11 cellular contexts compared by ENCODE assay signal in the genomic region with DNA sequence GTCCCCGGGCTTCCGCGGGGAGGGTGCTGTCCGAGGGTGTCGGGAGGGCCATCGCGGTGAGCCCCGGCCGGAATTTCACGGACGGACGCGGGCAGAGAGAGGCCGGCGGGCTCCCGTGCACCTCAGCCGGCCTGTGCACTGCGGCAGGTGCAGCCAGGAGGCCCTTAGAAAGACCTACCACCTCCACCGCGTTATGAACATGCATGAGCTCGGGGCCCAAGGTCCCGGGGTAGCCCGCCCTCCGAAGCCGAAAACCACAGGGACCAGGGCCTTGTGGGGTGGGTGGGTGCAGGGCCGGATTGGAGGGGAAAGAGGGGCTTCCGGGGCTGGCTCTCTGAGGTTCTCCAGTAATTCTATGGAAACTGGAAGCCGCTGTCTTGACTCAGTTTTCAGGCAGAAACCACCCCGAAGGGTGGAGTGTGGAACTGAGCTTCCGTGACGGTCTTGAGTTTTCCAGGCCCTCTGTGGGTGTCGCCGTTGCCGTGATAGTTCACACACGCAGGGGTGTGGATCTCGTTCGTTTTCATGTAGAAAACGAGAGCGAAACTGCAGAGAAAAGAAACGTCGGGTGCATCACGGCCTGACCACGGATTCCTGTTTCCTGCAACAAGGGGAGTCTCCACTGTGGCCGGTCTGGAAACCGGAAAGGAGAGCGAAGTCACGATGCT. TPM values are rescaled to one million over a fixed set of nuclear protein-coding genes. Genes with fewer than 3 reads are reported as not detected.
A peak's percentile ranks its signal among the peaks of the same experiment; 100 is the strongest.
DNase-seq lines count a peak whose midpoint lies in the region; ATAC-seq and TF ChIP-seq lines count a peak whose summit lies in the region.
"Not testable (repeated sequence)": the region's sequence is repeated elsewhere in the genome, so short reads cannot be mapped to it uniquely, and the experiment has no call there.
"Had no signal": no experiment of that assay in that cellular context is flagged by ENCODE, and none has a peak within 500 bp of the region (broad histone marks: within the 10 kb centered on the region; RNA-seq: fewer than 3 reads in every experiment).

No MANE protein-coding gene starts in this region.

- peaks cover 41% of the 10 kb centered on the region for H3K27me3 Mint-ChIP-seq in CD4-positive, alpha-beta T cell
- peaks cover 32% of the 10 kb centered on the region for H3K27me3 Mint-ChIP-seq in activated CD4-positive, alpha-beta memory T cell treated with anti-CD3 and anti-CD28 coated beads for 36 hours
- peaks cover 38% of the 10 kb centered on the region for H3K27me3 Mint-ChIP-seq in activated naive CD8-positive, alpha-beta T cell treated with anti-CD3 and anti-CD28 coated beads, Interleukin-2, amount 10 ng/mL, durations not matched to agents 7 days and 5 days

- not testable (repeated sequence) for TF ChIP-seq EP300 in esophagus muscularis mucosa (IDR thresholded peaks at IDR 0.05)

- CTCF ChIA-PET in CD4-positive, alpha-beta T cell (lab: Charles Lee); activated CD4-positive, alpha-beta memory T cell treated with anti-CD3 and anti-CD28 coated beads for 36 hours (lab: Charles Lee): not testable (repeated sequence)

- WGBS in esophagus muscularis mucosa = 24% methylated on average over 6 of the region's 47 CpGs
- WGBS in lung, 2 donors = 24 to 27% methylated on average over 33 to 38 of the region's 47 CpGs
- WGBS in spleen, 5 donors = 20 to 50% (median 26%) methylated on average over 22 to 37 of the region's 47 CpGs

- not testable (repeated sequence) for H3K27ac ChIP-seq in CD4-positive, alpha-beta T cell (ENCODE audit: low read depth, low read length); esophagus muscularis mucosa (replicated peaks in 1 of 4); lung (ENCODE audit: low read depth in 1 of 2, low read length in 1 of 2); spleen

- not testable (repeated sequence) for H3K36me3 Mint-ChIP-seq in CD4-positive, alpha-beta T cell (ENCODE audit: low read depth); activated CD4-positive, alpha-beta memory T cell treated with anti-CD3 and anti-CD28 coated beads for 36 hours; activated naive CD8-positive, alpha-beta T cell treated with anti-CD3 and anti-CD28 coated beads, Interleukin-2, amount 10 ng/mL, durations not matched to agents 7 days and 5 days

- peaks cover 30% of the 10 kb centered on the region for H3K4me1 Mint-ChIP-seq in CD4-positive, alpha-beta T cell (ENCODE audit: low read depth)
- H3K4me1 Mint-ChIP-seq in activated CD4-positive, alpha-beta memory T cell treated with anti-CD3 and anti-CD28 coated beads for 36 hours (ENCODE audit: low read depth) = peaks cover 23% of the 10 kb centered on the region
- H3K4me1 Mint-ChIP-seq in activated naive CD8-positive, alpha-beta T cell treated with anti-CD3 and anti-CD28 coated beads, Interleukin-2, amount 10 ng/mL, durations not matched to agents 7 days and 5 days = peaks cover 18% of the 10 kb centered on the region

- not testable (repeated sequence) for TF ChIP-seq POLR2A in esophagus muscularis mucosa (IDR thresholded peaks at IDR 0.05; ENCODE audit: low read depth); spleen (IDR thresholded peaks at IDR 0.05)

- H3K36me3 ChIP-seq in esophagus muscularis mucosa; lung (ENCODE audit: control insufficient read depth in 2 of 2, insufficient read depth in 2 of 2, low read length in 2 of 2); spleen: not testable (repeated sequence)

- peaks cover 11 to 44% (median 38%) of the 10 kb centered on the region in 4 donors for H3K4me1 ChIP-seq in esophagus muscularis mucosa
- not testable (repeated sequence) for H3K4me1 ChIP-seq in lung (ENCODE audit: control insufficient read depth in 2 of 2, insufficient read depth in 2 of 2, low read length in 2 of 2)
- peaks cover 4 to 36% (median 18%) of the 10 kb centered on the region in 6 donors for H3K4me1 ChIP-seq in spleen

- not testable (repeated sequence) for H3K9me3 Mint-ChIP-seq in CD4-positive, alpha-beta T cell; activated CD4-positive, alpha-beta memory T cell treated with anti-CD3 and anti-CD28 coated beads for 36 hours; activated naive CD8-positive, alpha-beta T cell treated with anti-CD3 and anti-CD28 coated beads, Interleukin-2, amount 10 ng/mL, durations not matched to agents 7 days and 5 days

- intact Hi-C loops in CD4-positive, alpha-beta T cell (cut with DNase I, micrococcal nuclease); activated CD4-positive, alpha-beta memory T cell treated with anti-CD3 and anti-CD28 coated beads for 36 hours (cut with micrococcal nuclease); esophagus muscularis mucosa (cut with DNase I); spleen (cut with DNase I; ENCODE audit: low total_unique reads): not testable (repeated sequence)

- TF ChIP-seq CTCF in CD4-positive, alpha-beta T cell (IDR thresholded peaks at IDR 0.05); esophagus muscularis mucosa (IDR thresholded peaks at IDR 0.05); lung (IDR thresholded peaks at IDR 0.05; ENCODE audit: control extremely low read depth, extremely low read depth); spleen (IDR thresholded peaks at IDR 0.05 in 8 of 11, conservative IDR thresholded peaks at IDR 0.05 in 3 of 11): not testable (repeated sequence)

- H3K27me3 ChIP-seq in CD4-positive, alpha-beta T cell (ENCODE audit: control insufficient read depth, insufficient read depth, low read length) = peaks cover 22% of the 10 kb centered on the region
- H3K27me3 ChIP-seq in esophagus muscularis mucosa (peaks cover 0 to 55% (median 23%) of the 10 kb centered on the region in 4 donors), spleen (replicated peaks in 1 of 7) (peaks cover 0 to 59% (median 39%) of the 10 kb centered on the region in 7 donors)
- not testable (repeated sequence) for H3K27me3 ChIP-seq in lung (ENCODE audit: control insufficient read depth, insufficient read depth)

- peak; percentile 41 for ATAC-seq in CD4-positive, alpha-beta T cell (ENCODE audit: poor library complexity)
- ATAC-seq in GM21423 (IDR thresholded peaks at IDR 0.05; ENCODE audit: unreplicated experiment) = peak; percentile 46
- peak; percentile 55 for ATAC-seq in HG03460 (IDR thresholded peaks at IDR 0.05; ENCODE audit: unreplicated experiment)
- peak; percentile 30 for ATAC-seq in activated naive CD8-positive, alpha-beta T cell treated with anti-CD3 and anti-CD28 coated beads, Interleukin-2, amount 10 ng/mL, durations not matched to agents 7 days and 5 days (ENCODE audit: low read depth)
- peak; percentile 39 for ATAC-seq in lung (ENCODE audit: insufficient read depth, low FRiP score)

- H3K9me3 ChIP-seq in CD4-positive, alpha-beta T cell (ENCODE audit: control insufficient read depth, low read length); esophagus muscularis mucosa; lung (ENCODE audit: control insufficient read depth in 2 of 2, insufficient read depth in 1 of 2, low read length in 1 of 2); spleen: not testable (repeated sequence)

- DNase-seq in CD4-positive, alpha-beta T cell; esophagus muscularis mucosa (ENCODE audit: extremely low spot score); lung (ENCODE audit: low spot score): not testable (repeated sequence)
- DNase-seq in activated CD4-positive, alpha-beta memory T cell treated with anti-CD3 and anti-CD28 coated beads for 36 hours = peak; percentile 29
- DNase-seq in activated naive CD8-positive, alpha-beta T cell treated with anti-CD3 and anti-CD28 coated beads, Interleukin-2, amount 10 ng/mL, durations not matched to agents 7 days and 5 days = peak; percentile 37
- peak; percentile 73 for DNase-seq in spleen

- peak overlapping the region; percentile 84 for H3K4me3 Mint-ChIP-seq in CD4-positive, alpha-beta T cell
- H3K4me3 Mint-ChIP-seq in activated CD4-positive, alpha-beta memory T cell treated with anti-CD3 and anti-CD28 coated beads for 36 hours = peak overlapping the region; percentile 50
- H3K4me3 Mint-ChIP-seq in activated naive CD8-positive, alpha-beta T cell treated with anti-CD3 and anti-CD28 coated beads, Interleukin-2, amount 10 ng/mL, durations not matched to agents 7 days and 5 days = peak overlapping the region; percentile 65

- H3K27ac Mint-ChIP-seq in CD4-positive, alpha-beta T cell; activated CD4-positive, alpha-beta memory T cell treated with anti-CD3 and anti-CD28 coated beads for 36 hours; activated naive CD8-positive, alpha-beta T cell treated with anti-CD3 and anti-CD28 coated beads, Interleukin-2, amount 10 ng/mL, durations not matched to agents 7 days and 5 days: not testable (repeated sequence)

- POLR2A ChIA-PET in CD4-positive, alpha-beta T cell (lab: Charles Lee); activated CD4-positive, alpha-beta memory T cell treated with anti-CD3 and anti-CD28 coated beads for 36 hours (lab: Charles Lee); activated naive CD8-positive, alpha-beta T cell treated with anti-CD3 and anti-CD28 coated beads, Interleukin-2, amount 10 ng/mL, durations not matched to agents 7 days and 5 days (lab: Charles Lee): not testable (repeated sequence)

- peak overlapping the region; percentile 23 to 51 (median 38) for H3K4me3 ChIP-seq in esophagus muscularis mucosa
- not testable (repeated sequence) for H3K4me3 ChIP-seq in lung
- H3K4me3 ChIP-seq in spleen = peak overlapping the region in 6 of 8 donors; percentile 22 to 61 (median 31)

RNA-seq across cellular contexts. Expression of a gene that starts 4.3 kb away (rescaled TPM):
- total RNA-seq in CD4-positive, alpha-beta T cell = not detected
- total RNA-seq in activated CD4-positive, alpha-beta memory T cell treated with anti-CD3 and anti-CD28 coated beads for 36 hours = under 1 TPM in 1 of 2 experiments, not detected in 1; 0.10 TPM
- not detected for total RNA-seq in activated naive CD8-positive, alpha-beta T cell treated with anti-CD3 and anti-CD28 coated beads, Interleukin-2, amount 10 ng/mL, durations not matched to agents 7 days and 5 days
- total RNA-seq in esophagus muscularis mucosa (not detected), lung (not detected), spleen (not detected)
- polyA plus RNA-seq in lung (not detected), spleen (not detected)
- total RNA-seq: NCI-H460 had no signal
- polyA plus RNA-seq: A549 had no signal

RNA-seq across cellular contexts. Expression of a gene that starts 41.6 kb away (rescaled TPM):
- total RNA-seq in CD4-positive, alpha-beta T cell = not detected
- total RNA-seq in activated CD4-positive, alpha-beta memory T cell treated with anti-CD3 and anti-CD28 coated beads for 36 hours = not detected
- not detected for total RNA-seq in activated naive CD8-positive, alpha-beta T cell treated with anti-CD3 and anti-CD28 coated beads, Interleukin-2, amount 10 ng/mL, durations not matched to agents 7 days and 5 days
- total RNA-seq in esophagus muscularis mucosa = not detected
- total RNA-seq in lung = not detected
- not detected for polyA plus RNA-seq in lung
- not detected for total RNA-seq in spleen
- not detected for polyA plus RNA-seq in spleen
- total RNA-seq: testis had no signal
- polyA plus RNA-seq: A549 had no signal
